ENCODE assay signal across 10 cellular contexts in genomic region chr17:50206604-50207293, GRCh38. TPM values are rescaled to one million over a fixed set of nuclear protein-coding genes. Genes with fewer than 3 reads are reported as not detected.
DNase-seq lines count a peak whose midpoint lies in the region; ATAC-seq, FAIRE-seq and TF ChIP-seq lines count a peak whose summit lies in the region.
"Had no signal": no experiment of that assay in that cellular context is flagged by ENCODE, and none has a peak within 500 bp of the region (broad histone marks: within the 10 kb centered on the region; RNA-seq: fewer than 3 reads in every experiment).

No MANE protein-coding gene starts in this region.

- H3K14ac ChIP-seq in H1 (ENCODE audit: insufficient read length) = no peak overlapping the region
- no peak overlapping the region for H3K14ac ChIP-seq in neuronal stem cell (ENCODE audit: low read length)

- no peak overlapping the region for H4K5ac ChIP-seq in H1 (ENCODE audit: insufficient read length, low read depth, low read length)

- H4K91ac ChIP-seq in H1 (replicated peaks; ENCODE audit: insufficient read length, low read length) (no peak overlapping the region), neuronal stem cell (ENCODE audit: low read depth, low read length, poor library complexity) (no peak overlapping the region)

- H2AFZ ChIP-seq in H1 (ENCODE audit: low read length) (no peak overlapping the region), neuronal stem cell (ENCODE audit: low read length) (peak overlapping the region; percentile 58)

- no peak for FAIRE-seq in H1 (lab: Jason Lieb, UNC)

- H2AK5ac ChIP-seq in H1 (ENCODE audit: low read depth, low read length) (no peak overlapping the region), neuronal stem cell (ENCODE audit: low read depth, low read length) (no peak overlapping the region)

- H2BK5ac ChIP-seq in H1 (ENCODE audit: low read depth, low read length) (no peak overlapping the region; the same call in 1 of the 2 replicates), neuronal stem cell (ENCODE audit: low read length) (no peak overlapping the region)

- H4K20me1 ChIP-seq in H1 (replicated peaks in 1 of 2; ENCODE audit: control insufficient read depth in 1 of 2, insufficient read depth in 2 of 2, low read length in 2 of 2) = no peaks in the 10 kb centered on the region

- no peak for TF ChIP-seq RAD21 in H1 (IDR thresholded peaks at IDR 0.05 in 1 of 2, conservative IDR thresholded peaks at IDR 0.05 in 1 of 2; ENCODE audit: low read depth in 2 of 2, low read length in 2 of 2)

- H3K4me1 ChIP-seq in H1 (replicated peaks in 1 of 4; ENCODE audit: control insufficient read depth in 3 of 4, insufficient read depth in 4 of 4, low read length in 3 of 4) (peaks cover 18 to 38% (median 35%) of the 10 kb centered on the region in 4 experiments), neuronal stem cell (ENCODE audit: control insufficient read depth in 2 of 2, insufficient read depth in 1 of 2, low read depth in 1 of 2, low read length in 2 of 2) (peaks cover 33 to 42% of the 10 kb centered on the region in 2 donors)

- H3K36me3 ChIP-seq in MG63 (no peaks in the 10 kb centered on the region), H1 (ENCODE audit: control insufficient read depth in 2 of 4, insufficient read depth in 4 of 4, low read length in 3 of 4) (no peaks in the 10 kb centered on the region), neuronal stem cell (replicated peaks in 1 of 2; ENCODE audit: control insufficient read depth in 2 of 2, insufficient read depth in 2 of 2, low read length in 2 of 2) (no peaks in the 10 kb centered on the region)

- peak overlapping the region; percentile 27; the same call in 1 of the 2 replicates for H3K4me3 ChIP-seq in MG63
- peak overlapping the region in 1 of 4 experiments; percentile 26; a peak in 2 of 8 replicates for H3K4me3 ChIP-seq in H1 (ENCODE audit: extremely low read depth in 1 of 4, insufficient read depth in 2 of 4, low read depth in 3 of 4, low read length in 4 of 4)
- no peak overlapping the region for H3K4me3 ChIP-seq in neuronal stem cell (ENCODE audit: low read length in 2 of 2)

- H2BK120ac ChIP-seq in H1 (replicated peaks; ENCODE audit: low read depth, low read length) (no peak overlapping the region), neuronal stem cell (ENCODE audit: low read depth, low read length) (no peak overlapping the region)

- H2BK20ac ChIP-seq in H1 (ENCODE audit: low read length) = 0 out of 2 replicates have a peak overlapping the region, but pooled peaks have one; percentile 61

- H3K9me3 ChIP-seq in MG63 (no peaks in the 10 kb centered on the region), H1 (ENCODE audit: insufficient read depth in 2 of 2, low read depth in 1 of 2, low read length in 1 of 2) (no peaks in the 10 kb centered on the region), neuronal stem cell (replicated peaks in 1 of 2; ENCODE audit: control insufficient read depth in 2 of 2, insufficient read depth in 1 of 2, low read depth in 1 of 2, low read length in 2 of 2) (no peaks in the 10 kb centered on the region)

- H4K8ac ChIP-seq in H1 (ENCODE audit: extremely low read depth, insufficient read depth, low read length) (no peak overlapping the region), neuronal stem cell (ENCODE audit: low read depth, low read length) (no peak overlapping the region)

- H2BK12ac ChIP-seq in H1 (ENCODE audit: low read depth, low read length) = no peak overlapping the region
- no peak overlapping the region for H2BK12ac ChIP-seq in neuronal stem cell (ENCODE audit: low read length)

- ATAC-seq in HG03521 (IDR thresholded peaks at IDR 0.05; ENCODE audit: unreplicated experiment) (no peak), GM21381 (IDR thresholded peaks at IDR 0.05; ENCODE audit: unreplicated experiment) (no peak)
- ATAC-seq: left colon had no signal

- H3K27me3 ChIP-seq in MG63 (no peaks in the 10 kb centered on the region), H1 (replicated peaks in 1 of 4; ENCODE audit: control insufficient read depth in 3 of 4, extremely low read depth in 1 of 4, insufficient read depth in 3 of 4, low read length in 3 of 4) (peaks cover 0 to 19% (median 6%) of the 10 kb centered on the region in 4 experiments; a peak in 5 of 7 replicates), neuronal stem cell (ENCODE audit: control insufficient read depth in 3 of 3, insufficient read depth in 3 of 3, low read depth in 1 of 3, low read length in 3 of 3) (peaks cover 0 to 23% (median 11%) of the 10 kb centered on the region in 3 experiments)

- no peak for TF ChIP-seq EP300 in H1 (IDR thresholded peaks at IDR 0.05; ENCODE audit: borderline replicate concordance in 1 of 2, low read depth in 2 of 2, low read length in 2 of 2)

- no peak for TF ChIP-seq CTCF in H1 (IDR thresholded peaks at IDR 0.05; ENCODE audit: control extremely low read depth in 1 of 3, insufficient read depth in 1 of 3, low read depth in 1 of 3, low read length in 3 of 3)

- H3K23me2 ChIP-seq in H1 (ENCODE audit: low read depth, low read length) = no peaks in the 10 kb centered on the region; the same call in 1 of the 2 replicates

- H3K56ac ChIP-seq in H1 (replicated peaks; ENCODE audit: insufficient read length, low read depth, low read length) = no peak overlapping the region

- H2BK15ac ChIP-seq in H1 (ENCODE audit: low read length) (no peak overlapping the region), neuronal stem cell (ENCODE audit: low read length) (no peak overlapping the region)

- no peak for TF ChIP-seq POLR2A in H1 (IDR thresholded peaks at IDR 0.05; ENCODE audit: control extremely low read depth in 1 of 2, low read depth in 2 of 2, low read length in 2 of 2)

- POLR2A ChIA-PET in H1 (lab: Charles Lee; ENCODE audit: partially characterized antibody) = interaction anchor here (1.2 to 1.5 kb wide), 3 partner anchors 13 to 124 kb away, joined by 3 to 4 read pairs (median 3); no protein-coding TSS in a partner anchor

- no peaks in the 10 kb centered on the region for H3K79me2 ChIP-seq in H1 (ENCODE audit: control insufficient read depth in 1 of 2, insufficient read depth in 2 of 2, low read length in 2 of 2)

- DNase-seq in COR-L47 (lab: John Stamatoyannopoulos, UW) = peak; percentile 12
- peak; percentile 86 for DNase-seq in MG63
- peak in 1 of 2 experiments; percentile 83 for DNase-seq in H1 (ENCODE audit: low read depth in 1 of 2, low spot score in 2 of 2)
- DNase-seq in neuronal stem cell (ENCODE audit: low spot score) = no peak
- no peak for DNase-seq in kidney tubule cell (ENCODE audit: low spot score)
- no peak for DNase-seq in NOMO-1 treated with dmso at 0.1 percent for 144 hours (lab: John Stamatoyannopoulos, UW; ENCODE audit: unreplicated experiment)

- CTCF ChIA-PET in H1 (lab: Charles Lee; ENCODE audit: partially characterized antibody) = interaction anchor here (1.0 to 24.4 kb wide), 6 partner anchors 8 to 74 kb away, joined by 3 to 1349 read pairs (median 74); partner anchors contain the start of gene TMEM92

- H3K4me2 ChIP-seq in H1 (ENCODE audit: insufficient read depth in 1 of 2, low read depth in 2 of 2, low read length in 2 of 2) (peak overlapping the region in 1 of 2 experiments; percentile 35; a peak in 1 of 4 replicates), neuronal stem cell (ENCODE audit: insufficient read depth, low read length, poor library complexity, severe bottlenecking) (peak overlapping the region; percentile 20)
- H3K4me2 ChIP-seq: KMS-11 had no signal

- whole genome bisulfite sequencing in H1 (ENCODE audit: extremely low coverage in 1 of 2, insufficient coverage in 1 of 2, insufficient read length in 1 of 2, insufficient replicate concordance in 2 of 2, low coverage in 1 of 2, low lambda C conversion rate in 2 of 2, missing lambda C conversion rate in 1 of 2), 2 experiments = 37 to 100% methylated on average over 1 to 10 of the region's 18 CpGs
- WGBS in neuronal stem cell (ENCODE audit: extremely low coverage in 2 of 2, insufficient read length in 2 of 2, insufficient replicate concordance in 1 of 2), 2 donors = 100% methylated on average over 1 of the region's 18 CpGs; no CpG with 5 or more reads in 1 of the 2 donors

- H3K23ac ChIP-seq in H1 (ENCODE audit: insufficient read length) (no peak overlapping the region), neuronal stem cell (ENCODE audit: low read depth, low read length, poor library complexity) (no peak overlapping the region)

- H3K79me1 ChIP-seq in H1 (ENCODE audit: low read depth, low read length) (no peaks in the 10 kb centered on the region), neuronal stem cell (ENCODE audit: low read depth, low read length) (no peaks in the 10 kb centered on the region)

- H3K27ac ChIP-seq in H1 (ENCODE audit: low read depth, low read length) = no peak overlapping the region
- no peak overlapping the region for H3K27ac ChIP-seq in neuronal stem cell (replicated peaks; ENCODE audit: low read length)
- H3K27ac ChIP-seq: KMS-11 had no signal

- H3K9ac ChIP-seq in H1 (replicated peaks in 1 of 4; ENCODE audit: extremely low read depth in 1 of 4, low read depth in 3 of 4, low read length in 3 of 4) (no peak overlapping the region), neuronal stem cell (ENCODE audit: low read depth, low read length, poor library complexity) (no peak overlapping the region)
- H3K9ac ChIP-seq: KMS-11 had no signal

- H3K4ac ChIP-seq in H1 (replicated peaks; ENCODE audit: insufficient read length, low read depth, low read length) = no peak overlapping the region
- no peak overlapping the region for H3K4ac ChIP-seq in neuronal stem cell (ENCODE audit: low read length)

- no peak overlapping the region; the same call in 1 of the 2 replicates for H3K18ac ChIP-seq in H1 (ENCODE audit: extremely low read depth, low read length)
- H3K18ac ChIP-seq in neuronal stem cell (ENCODE audit: low read length) = no peak overlapping the region

RNA-seq across cellular contexts. Expression of gene COL1A1, which starts 5.3 kb away (rescaled TPM):
- 261 and 431 TPM in 2 replicates for total RNA-seq in MG63 (2014; rRNA removed; shearing (Covaris generic); ENCODE audit: low replicate concordance)
- total RNA-seq in H1 (2021; fragmentation: NEBNext Ultra II Directional; extraction: Animal tissue kit (Norgen Biotek cat#: 25700)) = 80.4 and 88.1 TPM in 2 replicates
- 14.1 and 27.3 TPM in 2 replicates for polyA plus RNA-seq in H1 (2011; rRNA removed)
- polyA plus RNA-seq in H1 (2011; cell fraction: cytosol; rRNA removed) = 9.3 TPM
- polyA plus RNA-seq in H1 (2011; cell fraction: nucleus; rRNA removed) = 112 TPM
- polyA plus RNA-seq in H1 (2012, experiment 1 of 2) = 59.0 to 109 TPM (median 93.2 TPM) in 4 replicates
- 56.3 TPM for polyA plus RNA-seq in H1 (2012, experiment 2 of 2)
- 109 TPM for polyA plus RNA-seq in H1 (2013, experiment 1 of 2)
- 85.3 TPM for polyA plus RNA-seq in H1 (2013, experiment 2 of 2)
- 50.2 and 51.4 TPM in 2 replicates for polyA minus RNA-seq in H1 (2011; rRNA and poly(A)+ RNA removed)
- polyA minus RNA-seq in H1 (2011; cell fraction: cytosol; rRNA and poly(A)+ RNA removed) = 33.6 TPM
- 122 TPM for polyA minus RNA-seq in H1 (2011; cell fraction: nucleus; rRNA and poly(A)+ RNA removed)
- polyA plus RNA-seq in neuronal stem cell (2013, experiment 1 of 2) = 17.9 TPM
- 18.4 TPM for polyA plus RNA-seq in neuronal stem cell (2013, experiment 2 of 2)

RNA-seq across cellular contexts. Expression of gene SGCA, which starts 40.9 kb away (rescaled TPM):
- 1.1 TPM in 1 of 2 replicates, not detected in the other for total RNA-seq in MG63 (2014; rRNA removed; shearing (Covaris generic); ENCODE audit: low replicate concordance)
- total RNA-seq in H1 (2021; fragmentation: NEBNext Ultra II Directional; extraction: Animal tissue kit (Norgen Biotek cat#: 25700)) = not detected in 2 replicates
- polyA plus RNA-seq in H1 (2011; rRNA removed) = 0.12 and 0.36 TPM in 2 replicates
- 0.18 TPM for polyA plus RNA-seq in H1 (2011; cell fraction: cytosol; rRNA removed)
- 0.27 TPM for polyA plus RNA-seq in H1 (2011; cell fraction: nucleus; rRNA removed)
- polyA plus RNA-seq in H1 (2012, experiment 1 of 2) = 0.31 to 0.65 TPM in 2 of 4 replicates, not detected in the others
- 0.43 TPM for polyA plus RNA-seq in H1 (2012, experiment 2 of 2)
- polyA plus RNA-seq in H1 (2013, experiment 1 of 2) = 0.36 TPM
- 0.33 TPM for polyA plus RNA-seq in H1 (2013, experiment 2 of 2)
- not detected in 2 replicates for polyA minus RNA-seq in H1 (2011; rRNA and poly(A)+ RNA removed)
- polyA minus RNA-seq in H1 (2011; cell fraction: cytosol; rRNA and poly(A)+ RNA removed) = not detected
- not detected for polyA minus RNA-seq in H1 (2011; cell fraction: nucleus; rRNA and poly(A)+ RNA removed)
- polyA plus RNA-seq in neuronal stem cell (2013, experiment 1 of 2) = 0.57 TPM
- 0.35 TPM for polyA plus RNA-seq in neuronal stem cell (2013, experiment 2 of 2)

RNA-seq across cellular contexts. Expression of gene PPP1R9B, which starts 56.3 kb away (rescaled TPM):
- total RNA-seq in MG63 (2014; rRNA removed; shearing (Covaris generic); ENCODE audit: low replicate concordance) = 56.1 and 68.2 TPM in 2 replicates
- 13.1 and 14.1 TPM in 2 replicates for total RNA-seq in H1 (2021; fragmentation: NEBNext Ultra II Directional; extraction: Animal tissue kit (Norgen Biotek cat#: 25700))
- polyA plus RNA-seq in H1 (2011; rRNA removed) = 5.2 and 6.1 TPM in 2 replicates
- 6.2 TPM for polyA plus RNA-seq in H1 (2011; cell fraction: cytosol; rRNA removed)
- 11.6 TPM for polyA plus RNA-seq in H1 (2011; cell fraction: nucleus; rRNA removed)
- polyA plus RNA-seq in H1 (2012, experiment 1 of 2) = 13.3 to 16.7 TPM (median 15.0 TPM) in 4 replicates
- polyA plus RNA-seq in H1 (2012, experiment 2 of 2) = 9.9 TPM
- polyA plus RNA-seq in H1 (2013, experiment 1 of 2) = 6.4 TPM
- 6.6 TPM for polyA plus RNA-seq in H1 (2013, experiment 2 of 2)
- 3.9 and 6.5 TPM in 2 replicates for polyA minus RNA-seq in H1 (2011; rRNA and poly(A)+ RNA removed)
- polyA minus RNA-seq in H1 (2011; cell fraction: cytosol; rRNA and poly(A)+ RNA removed) = 7.4 TPM
- 6.0 TPM for polyA minus RNA-seq in H1 (2011; cell fraction: nucleus; rRNA and poly(A)+ RNA removed)
- polyA plus RNA-seq in neuronal stem cell (2013, experiment 1 of 2) = 19.8 TPM
- 19.4 TPM for polyA plus RNA-seq in neuronal stem cell (2013, experiment 2 of 2)

Comparison
In these comparisons a context has a peak if more than half of its experiments do, and no peak if none do; other contexts are left out.
1. DNase-seq: peak in COR-L47 (single experiment) and MG63 (single experiment); none in neuronal stem cell (single experiment), kidney tubule cell (single experiment) and NOMO-1 treated with dmso at 0.1 percent for 144 hours (single experiment).